ENCODE assay signal across 23 cellular contexts in the genomic region with DNA sequence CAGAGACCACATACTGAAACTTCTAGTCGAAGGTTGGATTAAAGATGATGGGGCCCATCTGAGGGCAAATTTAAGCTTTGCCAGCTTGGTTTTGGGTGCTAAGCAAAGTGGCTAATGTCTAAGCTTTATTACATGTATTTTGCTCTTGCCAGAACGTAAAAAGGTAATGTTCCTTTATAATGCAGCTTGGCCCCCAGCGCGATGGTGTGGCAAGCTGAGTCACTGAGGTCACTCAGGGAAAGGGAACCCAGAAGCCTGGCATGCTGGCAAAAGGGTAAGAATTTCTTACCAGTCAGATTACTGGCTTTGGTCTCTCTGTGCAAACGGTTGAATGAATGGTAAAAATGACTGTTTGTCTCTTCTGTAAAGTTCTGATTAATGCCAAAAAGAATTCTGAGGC.
A peak's percentile ranks its signal among the peaks of the same experiment; 100 is the strongest.
DNase-seq lines count a peak whose midpoint lies in the region; FAIRE-seq and TF ChIP-seq lines count a peak whose summit lies in the region.
"Had no signal": no experiment of that assay in that cellular context is flagged by ENCODE, and none has a peak within 500 bp of the region (broad histone marks: within the 10 kb centered on the region; RNA-seq: fewer than 3 reads in every experiment).

No MANE protein-coding gene starts in this region.

- peaks cover 2% of the 10 kb centered on the region for H3K9me3 Mint-ChIP-seq in Calu3 (ENCODE audit: low read depth, unreplicated experiment)
- H3K9me3 Mint-ChIP-seq in CD14-positive monocyte = peaks cover 3 to 16% (median 7%) of the 10 kb centered on the region in 7 donors

- no peaks in the 10 kb centered on the region for H3K36me3 ChIP-seq in small intestine (ENCODE audit: control insufficient read depth in 2 of 2, insufficient read depth in 2 of 2, low read length in 2 of 2)

- TF ChIP-seq CTCF in Calu3 (IDR thresholded peaks at IDR 0.05; ENCODE audit: unreplicated experiment) = no peak
- TF ChIP-seq CTCF in CD14-positive monocyte (IDR thresholded peaks at IDR 0.05) = no peak

- H3K27me3 ChIP-seq in small intestine (ENCODE audit: control insufficient read depth in 2 of 2, insufficient read depth in 2 of 2, low read length in 2 of 2) = no peaks in the 10 kb centered on the region

- no peaks in the 10 kb centered on the region for H3K27me3 Mint-ChIP-seq in Calu3 (ENCODE audit: unreplicated experiment)
- no peaks in the 10 kb centered on the region for H3K27me3 Mint-ChIP-seq in CD14-positive monocyte (ENCODE audit: low read depth in 3 of 3)
- H3K27me3 Mint-ChIP-seq: CD4-positive, CD25-positive, alpha-beta regulatory T cell had no signal

- CTCF ChIA-PET in Calu3 (lab: Charles Lee) = interaction anchor here (0.5 kb wide), 1 partner anchor 34 kb away, joined by 4 read pairs; no protein-coding TSS in a partner anchor

- H3K36me3 Mint-ChIP-seq in Calu3 (ENCODE audit: insufficient read depth, unreplicated experiment) = peaks cover 7% of the 10 kb centered on the region
- no peaks in the 10 kb centered on the region for H3K36me3 Mint-ChIP-seq in CD14-positive monocyte
- H3K36me3 Mint-ChIP-seq: CD4-positive, CD25-positive, alpha-beta regulatory T cell; CD8-positive, alpha-beta T cell had no signal

- no peak overlapping the region for H3K4me3 ChIP-seq in small intestine (ENCODE audit: low read depth in 1 of 2, low read length in 2 of 2)
- H3K4me3 ChIP-seq: GM12878, GM23248 had no signal

- no peaks in the 10 kb centered on the region for H3K4me1 ChIP-seq in small intestine (ENCODE audit: control insufficient read depth in 2 of 2, insufficient read depth in 1 of 2, low read depth in 1 of 2, low read length in 1 of 2)
- H3K4me1 ChIP-seq: Caco-2 had no signal

- BruUV-seq in Calu3 (replicated peaks; lab: Mats Ljungman, UMichigan) = no TSS peak

- DNase-seq in Calu3 (peak; percentile 15), RPMI7951 (ENCODE audit: low read depth) (peak; percentile 4), myocyte (ENCODE audit: low read depth) (peak; percentile 57), cortex of kidney (lab: John Stamatoyannopoulos, UW) (no peak), CD14-positive monocyte (ENCODE audit: low spot score) (no peak), small intestine (no peak), NCI-H2196 treated with DMSO at 0.1 percent for 48 hours (lab: John Stamatoyannopoulos, UW; ENCODE audit: unreplicated experiment) (no peak)
- DNase-seq: 8988T; C1 segment of cervical spinal cord; Caco-2; CD4-positive, CD25-positive, alpha-beta regulatory T cell; CD8-positive, alpha-beta T cell; DMS 273 treated with DMSO at 0.1 percent for 48 hours; DMS79; EL; GDM1; GM23248; H7; HCEC 1CT had no signal

- intact Hi-C loops in Calu3 (cut with micrococcal nuclease; ENCODE audit: unreplicated experiment) = loop anchor here (5.0 kb wide), 1 partner anchor 62 kb away; no protein-coding TSS in a partner anchor
- intact Hi-C loops in CD14-positive monocyte (cut with micrococcal nuclease) = no loop called here

- H3K4me1 Mint-ChIP-seq in Calu3 (ENCODE audit: low read depth, unreplicated experiment) (peaks cover 12% of the 10 kb centered on the region), CD14-positive monocyte (no peaks in the 10 kb centered on the region)
- H3K4me1 Mint-ChIP-seq: CD4-positive, CD25-positive, alpha-beta regulatory T cell had no signal

- no peaks in the 10 kb centered on the region for H3K9me3 ChIP-seq in small intestine (ENCODE audit: control insufficient read depth, low read depth)

- WGBS in small intestine, 3 donors = 74 to 82% (median 75%) methylated on average over 5 of the region's 5 CpGs

- H3K4me3 Mint-ChIP-seq in Calu3 (ENCODE audit: low read depth, unreplicated experiment) (no peak overlapping the region), CD14-positive monocyte (no peak overlapping the region)
- H3K4me3 Mint-ChIP-seq: CD4-positive, CD25-positive, alpha-beta regulatory T cell; CD8-positive, alpha-beta T cell had no signal

- H3K27ac Mint-ChIP-seq in Calu3 (ENCODE audit: unreplicated experiment) (no peak overlapping the region), CD14-positive monocyte (no peak overlapping the region)
- H3K27ac Mint-ChIP-seq: CD4-positive, CD25-positive, alpha-beta regulatory T cell; CD8-positive, alpha-beta T cell had no signal

- no peak for FAIRE-seq in small intestine (lab: Jason Lieb, UNC)
- FAIRE-seq: D721Med, GM12878, GM19239, H1 had no signal

- H3K27ac ChIP-seq in small intestine (ENCODE audit: low read depth in 1 of 2, low read length in 1 of 2) = no peak overlapping the region
- H3K27ac ChIP-seq: GM23248 had no signal

Comparison
In these comparisons a context has a peak if more than half of its experiments do, and no peak if none do; other contexts are left out.
1. DNase-seq: peak in Calu3 (single experiment), RPMI7951 (single experiment) and myocyte (single experiment); none in cortex of kidney (single experiment), CD14-positive monocyte (single experiment), small intestine (single experiment) and NCI-H2196 treated with DMSO at 0.1 percent for 48 hours (single experiment).